In genomic region chrX:69015156-69015555, GRCh38 we compare ENCODE assay signal across 18 cellular contexts.
"Had no signal": no experiment of that assay in that cellular context is flagged by ENCODE, and none has a peak within 500 bp of the region (broad histone marks: within the 10 kb centered on the region; RNA-seq: fewer than 3 reads in every experiment).

No MANE protein-coding gene starts in this region.

- H3K4me1 Mint-ChIP-seq: activated CD8-positive, alpha-beta memory T cell treated with anti-CD3 and anti-CD28 coated beads, Interleukin-2, amount 10 ng/mL, durations not matched to agents 7 days and 5 days; activated naive CD4-positive, alpha-beta T cell treated with anti-CD3 and anti-CD28 coated beads, Interleukin-2, amount 50 U/mL, for 24 hours had no signal

- H3K4me3 Mint-ChIP-seq: activated CD8-positive, alpha-beta memory T cell treated with anti-CD3 and anti-CD28 coated beads, Interleukin-2, amount 10 ng/mL, durations not matched to agents 7 days and 5 days; activated naive CD4-positive, alpha-beta T cell treated with anti-CD3 and anti-CD28 coated beads, Interleukin-2, amount 50 U/mL, for 24 hours; mesothelial cell of epicardium had no signal

- H3K27ac ChIP-seq: SK-N-MC had no signal

- H3K27ac Mint-ChIP-seq: activated CD8-positive, alpha-beta memory T cell treated with anti-CD3 and anti-CD28 coated beads, Interleukin-2, amount 10 ng/mL, durations not matched to agents 7 days and 5 days; activated naive CD4-positive, alpha-beta T cell treated with anti-CD3 and anti-CD28 coated beads, Interleukin-2, amount 50 U/mL, for 24 hours had no signal

- H3K4me3 ChIP-seq: SK-N-MC had no signal

- ATAC-seq: activated CD8-positive, alpha-beta memory T cell treated with anti-CD3 and anti-CD28 coated beads, Interleukin-2, amount 10 ng/mL, durations not matched to agents 7 days and 5 days had no signal

- DNase-seq: activated CD4-positive, alpha-beta T cell treated with anti-CD3 and anti-CD28 coated beads, Interleukin-2, amount 50 U/mL, for 48 hours; activated CD8-positive, alpha-beta memory T cell treated with anti-CD3 and anti-CD28 coated beads, Interleukin-2, amount 10 ng/mL, durations not matched to agents 7 days and 5 days; activated T-cell treated with anti-CD3 and anti-CD28 coated beads, Interleukin-2, amount 50 U/mL, for 1 hour; central memory CD4-positive, alpha-beta T cell; cortex of kidney; effector CD8-positive, alpha-beta T cell; foreskin melanocyte; small intestine; stimulated activated CD4-positive, alpha-beta T cell treated with anti-CD3 and anti-CD28 coated beads, Interleukin-4, amount 100 ng/mL, for 4 hours; stimulated activated CD8-positive, alpha-beta memory T cell treated with anti-CD3 and anti-CD28 coated beads, Interleukin-4, amount 100 ng/mL, for 48 hours; stimulated activated naive CD4-positive, alpha-beta T cell treated with Interleukin-2 at 50 U/mL for 16 hours; substantia nigra; T-helper 1 cell; T1000; trophoblast cell had no signal

- H3K36me3 Mint-ChIP-seq: activated CD8-positive, alpha-beta memory T cell treated with anti-CD3 and anti-CD28 coated beads, Interleukin-2, amount 10 ng/mL, durations not matched to agents 7 days and 5 days; activated naive CD4-positive, alpha-beta T cell treated with anti-CD3 and anti-CD28 coated beads, Interleukin-2, amount 50 U/mL, for 24 hours; mesothelial cell of epicardium had no signal

- H3K27me3 Mint-ChIP-seq: activated CD8-positive, alpha-beta memory T cell treated with anti-CD3 and anti-CD28 coated beads, Interleukin-2, amount 10 ng/mL, durations not matched to agents 7 days and 5 days; activated naive CD4-positive, alpha-beta T cell treated with anti-CD3 and anti-CD28 coated beads, Interleukin-2, amount 50 U/mL, for 24 hours had no signal
